8 cellular contexts compared by ENCODE assay signal in genomic region chr2:111702119-111702808, GRCh38.
A peak's percentile ranks its signal among the peaks of the same experiment; 100 is the strongest.
DNase-seq lines count a peak whose midpoint lies in the region; ATAC-seq, FAIRE-seq and TF ChIP-seq lines count a peak whose summit lies in the region.

No MANE protein-coding gene starts in this region.

- FAIRE-seq in D721Med (lab: Jason Lieb, UNC): no peak

- no peaks in the 10 kb centered on the region for H3K27me3 Mint-ChIP-seq in activated naive CD8-positive, alpha-beta T cell treated with anti-CD3 and anti-CD28 coated beads, Interleukin-2, amount 10 ng/mL, durations not matched to agents 7 days and 5 days

- H3K4me1 ChIP-seq in HUES6 (ENCODE audit: control insufficient read depth, insufficient read depth, low read length): peaks cover 43% of the 10 kb centered on the region
- H3K4me1 ChIP-seq in SJCRH30: peaks cover 19% of the 10 kb centered on the region
- H3K4me1 ChIP-seq in right atrium auricular region: peaks cover 0 to 22% of the 10 kb centered on the region in 2 donors
- peaks cover 38% of the 10 kb centered on the region for H3K4me1 ChIP-seq in smooth muscle cell (ENCODE audit: low read depth)

- POLR2A ChIA-PET in activated naive CD8-positive, alpha-beta T cell treated with anti-CD3 and anti-CD28 coated beads, Interleukin-2, amount 10 ng/mL, durations not matched to agents 7 days and 5 days (lab: Charles Lee): no interaction called here

- no peak overlapping the region for H3K27ac ChIP-seq in HUES6 (ENCODE audit: low read depth, low read length)
- H3K27ac ChIP-seq in SJCRH30: no peak overlapping the region
- H3K27ac ChIP-seq in right atrium auricular region: no peak overlapping the region
- H3K27ac ChIP-seq in smooth muscle cell (ENCODE audit: low read depth): no peak overlapping the region

- H3K36me3 ChIP-seq in HUES6 (ENCODE audit: control insufficient read depth, insufficient read depth, low read length) (no peaks in the 10 kb centered on the region), SJCRH30 (no peaks in the 10 kb centered on the region), right atrium auricular region (no peaks in the 10 kb centered on the region), smooth muscle cell (ENCODE audit: low read depth) (no peaks in the 10 kb centered on the region)

- H3K4me3 ChIP-seq in HUES6 (ENCODE audit: low read depth, low read length): no peak overlapping the region
- no peak overlapping the region for H3K4me3 ChIP-seq in SJCRH30
- H3K4me3 ChIP-seq in right atrium auricular region: no peak overlapping the region
- H3K4me3 ChIP-seq in smooth muscle cell: no peak overlapping the region

- 56% methylated on average over 14 of the region's 14 CpGs for WGBS in smooth muscle cell (ENCODE audit: low lambda C conversion rate)

- H4K20me1 ChIP-seq in smooth muscle cell (ENCODE audit: low read depth): no peaks in the 10 kb centered on the region

- H3K4me1 Mint-ChIP-seq in activated naive CD8-positive, alpha-beta T cell treated with anti-CD3 and anti-CD28 coated beads, Interleukin-2, amount 10 ng/mL, durations not matched to agents 7 days and 5 days: peaks cover 24% of the 10 kb centered on the region

- no peak overlapping the region for H3K4me2 ChIP-seq in smooth muscle cell

- H3K9ac ChIP-seq in HUES6 (ENCODE audit: low read length) (peak overlapping the region; percentile 47), smooth muscle cell (ENCODE audit: low read depth) (no peak overlapping the region)

- H3K79me2 ChIP-seq in smooth muscle cell (ENCODE audit: low read depth): no peaks in the 10 kb centered on the region

- TF ChIP-seq CTCF in D721Med (IDR thresholded peaks at IDR 0.05; ENCODE audit: insufficient read depth, missing control alignments) (peak; percentile 45), right atrium auricular region (IDR thresholded peaks at IDR 0.05) (peak; percentile 50 to 73), smooth muscle cell (IDR thresholded peaks at IDR 0.05; ENCODE audit: borderline replicate concordance, insufficient read depth, poor library complexity, severe bottlenecking) (peak; percentile 52)

- H3K9me3 ChIP-seq in HUES6 (ENCODE audit: control insufficient read depth, insufficient read depth, low read depth, low read length) (no peaks in the 10 kb centered on the region), SJCRH30 (replicated peaks) (no peaks in the 10 kb centered on the region), right atrium auricular region (no peaks in the 10 kb centered on the region), smooth muscle cell (replicated peaks; ENCODE audit: low read depth) (no peaks in the 10 kb centered on the region)

- H3K27ac Mint-ChIP-seq in activated naive CD8-positive, alpha-beta T cell treated with anti-CD3 and anti-CD28 coated beads, Interleukin-2, amount 10 ng/mL, durations not matched to agents 7 days and 5 days: no peak overlapping the region

- no peak overlapping the region for H2AFZ ChIP-seq in smooth muscle cell (ENCODE audit: low read depth)

- H3K36me3 Mint-ChIP-seq in activated naive CD8-positive, alpha-beta T cell treated with anti-CD3 and anti-CD28 coated beads, Interleukin-2, amount 10 ng/mL, durations not matched to agents 7 days and 5 days: no peaks in the 10 kb centered on the region

- ATAC-seq in activated naive CD8-positive, alpha-beta T cell treated with anti-CD3 and anti-CD28 coated beads, Interleukin-2, amount 10 ng/mL, durations not matched to agents 7 days and 5 days (ENCODE audit: low read depth): peak; percentile 43
- ATAC-seq in GM19463 (IDR thresholded peaks at IDR 0.05; ENCODE audit: unreplicated experiment): no peak
- no peak for ATAC-seq in HG03439 (IDR thresholded peaks at IDR 0.05; ENCODE audit: unreplicated experiment)

- DNase-seq in D721Med (ENCODE audit: insufficient read length, low spot score): no peak
- peak; percentile 64 to 79 for DNase-seq in SJCRH30
- peak; percentile 57 for DNase-seq in activated naive CD8-positive, alpha-beta T cell treated with anti-CD3 and anti-CD28 coated beads, Interleukin-2, amount 10 ng/mL, durations not matched to agents 7 days and 5 days
- no peak for DNase-seq in right atrium auricular region (ENCODE audit: low spot score)
- no peak for DNase-seq in smooth muscle cell (lab: John Stamatoyannopoulos, UW; ENCODE audit: unreplicated experiment)

- H3K27me3 ChIP-seq in HUES6 (ENCODE audit: control insufficient read depth, insufficient read depth, low read length): no peaks in the 10 kb centered on the region
- 0 out of 2 replicates have a peak, but pooled peaks cover 2% of the 10 kb centered on the region for H3K27me3 ChIP-seq in SJCRH30
- H3K27me3 ChIP-seq in right atrium auricular region: no peaks in the 10 kb centered on the region
- no peaks in the 10 kb centered on the region for H3K27me3 ChIP-seq in smooth muscle cell (ENCODE audit: low read depth)

- H3K9me3 Mint-ChIP-seq in activated naive CD8-positive, alpha-beta T cell treated with anti-CD3 and anti-CD28 coated beads, Interleukin-2, amount 10 ng/mL, durations not matched to agents 7 days and 5 days: no peaks in the 10 kb centered on the region

- H3F3A ChIP-seq in smooth muscle cell (ENCODE audit: low read depth): peaks cover 9% of the 10 kb centered on the region

- no peak overlapping the region for H3K4me3 Mint-ChIP-seq in activated naive CD8-positive, alpha-beta T cell treated with anti-CD3 and anti-CD28 coated beads, Interleukin-2, amount 10 ng/mL, durations not matched to agents 7 days and 5 days

Comparison
In these comparisons a context has a peak if more than half of its experiments do, and no peak if none do; other contexts are left out.
1. DNase-seq: peak in SJCRH30 (2 of 2) and activated naive CD8-positive, alpha-beta T cell treated with anti-CD3 and anti-CD28 coated beads, Interleukin-2, amount 10 ng/mL, durations not matched to agents 7 days and 5 days (single experiment); none in D721Med (single experiment), right atrium auricular region (single experiment) and smooth muscle cell (single experiment).
2. Peak in every context shown above with its lines, with median percentiles within 50 percentile points of each other: CTCF ChIP-seq.